ENCODE assay signal across 13 cellular contexts in genomic region chr9:134314039-134314949, GRCh38. TPM values are rescaled to one million over a fixed set of nuclear protein-coding genes. Genes with fewer than 3 reads are reported as not detected.
DNase-seq lines count a peak whose midpoint lies in the region; ATAC-seq, FAIRE-seq and TF ChIP-seq lines count a peak whose summit lies in the region.
"Had no signal": no experiment of that assay in that cellular context is flagged by ENCODE, and none has a peak within 500 bp of the region (broad histone marks: within the 10 kb centered on the region; RNA-seq: fewer than 3 reads in every experiment).

No MANE protein-coding gene starts in this region.

- H4K20me1 ChIP-seq in osteoblast (ENCODE audit: insufficient read depth, low read length): no peaks in the 10 kb centered on the region

- ATAC-seq in Right ventricle myocardium inferior: peak; percentile 57

- no peak overlapping the region for H2AFZ ChIP-seq in osteoblast (ENCODE audit: low read length)

- DNase-seq in Right ventricle myocardium inferior (ENCODE audit: missing footprints) (peak; percentile 65), right atrium auricular region (ENCODE audit: low spot score) (no peak), kidney (peak; percentile 55), osteoblast (ENCODE audit: insufficient read length, low spot score, missing footprints) (peak; percentile 77), RPMI8226 (no peak), COLO668 (lab: John Stamatoyannopoulos, UW; ENCODE audit: unreplicated experiment) (no peak), NCI-H1930 (lab: John Stamatoyannopoulos, UW) (no peak)
- no peak for DNase-seq in activated CD4-positive, alpha-beta T cell treated with anti-CD3 and anti-CD28 coated beads for 48 hours
- DNase-seq: Karpas-422, NCI-H1105 treated with DMSO at 0.1 percent for 48 hours, NCI-H187 treated with DMSO at 0.1 percent for 48 hours had no signal

- H3K9me3 ChIP-seq in right atrium auricular region (peaks cover 0 to 18% of the 10 kb centered on the region in 2 donors), kidney (ENCODE audit: control insufficient read depth in 1 of 2, low read length in 2 of 2) (no peaks in the 10 kb centered on the region), osteoblast (ENCODE audit: low read depth, low read length) (no peaks in the 10 kb centered on the region)

- H3K4me2 ChIP-seq in osteoblast (ENCODE audit: insufficient read depth, low read length): no peak overlapping the region

- no peak overlapping the region for H3K27ac ChIP-seq in right atrium auricular region
- H3K27ac ChIP-seq in kidney (ENCODE audit: low read depth in 2 of 2, low read length in 2 of 2): no peak overlapping the region
- no peak overlapping the region for H3K27ac ChIP-seq in osteoblast (ENCODE audit: low read depth, low read length)
- H3K27ac ChIP-seq: 22Rv1, SJCRH30 had no signal

- no peak for TF ChIP-seq CTCF in right atrium auricular region (IDR thresholded peaks at IDR 0.05)
- TF ChIP-seq CTCF in kidney (IDR thresholded peaks at IDR 0.05; ENCODE audit: borderline replicate concordance, extremely low read depth, insufficient read depth): no peak
- no peak for TF ChIP-seq CTCF in osteoblast (IDR thresholded peaks at IDR 0.05; ENCODE audit: extremely low read depth, low read depth, low read length)

- intact Hi-C loops in Right ventricle myocardium inferior (cut with DNase I) (no loop called here), kidney (cut with DNase I) (no loop called here)

- H3K27me3 ChIP-seq in right atrium auricular region (no peaks in the 10 kb centered on the region), osteoblast (ENCODE audit: insufficient read depth, low read length) (peaks cover 9% of the 10 kb centered on the region)
- H3K27me3 ChIP-seq: SJCRH30 had no signal

- peaks cover 0 to 26% of the 10 kb centered on the region in 2 donors for H3K4me1 ChIP-seq in right atrium auricular region
- H3K4me1 ChIP-seq in kidney (ENCODE audit: control insufficient read depth in 1 of 2, insufficient read depth in 1 of 2, low read depth in 1 of 2, low read length in 2 of 2): no peaks in the 10 kb centered on the region
- H3K4me1 ChIP-seq in osteoblast (ENCODE audit: insufficient read depth, low read length): peaks cover 31% of the 10 kb centered on the region

- no peaks in the 10 kb centered on the region for H3K36me3 ChIP-seq in right atrium auricular region
- no peaks in the 10 kb centered on the region for H3K36me3 ChIP-seq in kidney (ENCODE audit: control insufficient read depth in 1 of 2, insufficient read depth in 2 of 2, low read length in 2 of 2)
- H3K36me3 ChIP-seq in osteoblast (ENCODE audit: insufficient read depth, low read length): no peaks in the 10 kb centered on the region
- H3K36me3 ChIP-seq: SJCRH30 had no signal

- H3K79me2 ChIP-seq in osteoblast (ENCODE audit: insufficient read depth, low read length): no peaks in the 10 kb centered on the region

- no peak overlapping the region for H3K9ac ChIP-seq in kidney (ENCODE audit: low read length in 2 of 2)

- no peak for FAIRE-seq in kidney (lab: Jason Lieb, UNC)

- H3K4me3 ChIP-seq in right atrium auricular region (no peak overlapping the region), kidney (ENCODE audit: low read length in 2 of 2) (no peak overlapping the region), osteoblast (ENCODE audit: insufficient read depth, low read length) (no peak overlapping the region)
- H3K4me3 ChIP-seq: SJCRH30 had no signal

RNA-seq across cellular contexts. Expression of gene RXRA, which starts 12.0 kb away (rescaled TPM):
- total RNA-seq in Right ventricle myocardium inferior (91.1 TPM), right atrium auricular region (10 to 100 TPM; 34.5 to 50.8 TPM), kidney (49.5 TPM), osteoblast (25.3 and 26.4 TPM in 2 replicates)
- 24.0 TPM for polyA plus RNA-seq in kidney (ENCODE audit: insufficient read depth, low read depth, low replicate concordance)

Comparison
In these comparisons a context has a peak if more than half of its experiments do, and no peak if none do; other contexts are left out.
1. DNase-seq: peak in Right ventricle myocardium inferior (single experiment), kidney (single experiment) and osteoblast (single experiment); none in right atrium auricular region (single experiment), activated CD4-positive, alpha-beta T cell treated with anti-CD3 and anti-CD28 coated beads for 48 hours (single experiment), RPMI8226 (single experiment), COLO668 (single experiment) and NCI-H1930 (0 of 2).